ENCODE assay signal across 7 cellular contexts in the genomic region with DNA sequence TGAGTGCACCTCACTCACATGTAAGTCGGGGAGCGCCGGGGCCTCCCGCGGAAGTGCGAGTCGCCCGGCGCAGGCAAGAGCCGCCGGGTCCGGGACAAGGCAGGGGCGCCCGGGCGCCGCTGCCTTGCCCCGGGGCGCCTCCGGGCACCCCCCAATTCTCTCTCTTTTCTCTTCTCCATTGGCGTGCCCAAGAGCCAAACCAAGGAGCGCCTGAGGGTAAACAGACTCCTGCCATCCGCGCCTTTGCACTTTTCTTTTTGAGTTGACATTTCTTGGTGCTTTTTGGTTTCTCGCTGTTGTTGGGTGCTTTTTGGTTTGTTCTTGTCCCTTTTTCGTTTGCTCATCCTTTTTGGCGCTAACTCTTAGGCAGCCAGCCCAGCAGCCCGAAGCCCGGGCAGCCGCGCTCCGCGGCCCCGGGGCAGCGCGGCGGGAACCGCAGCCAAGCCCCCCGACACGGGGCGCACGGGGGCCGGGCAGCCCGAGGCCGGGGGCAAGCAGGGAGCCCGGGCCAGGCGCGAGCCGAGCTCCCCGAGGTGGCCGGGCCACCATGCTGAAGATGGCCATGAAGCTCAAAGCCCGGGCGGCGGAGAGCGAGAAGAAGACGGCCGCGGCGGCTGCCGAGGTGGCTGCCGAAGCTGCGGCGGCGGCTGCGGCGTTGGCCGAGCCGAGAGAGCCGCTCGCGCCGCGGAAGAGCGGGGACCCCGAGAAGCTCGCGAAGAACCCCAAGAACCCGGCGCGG.
DNase-seq lines count a peak whose midpoint lies in the region; ATAC-seq and TF ChIP-seq lines count a peak whose summit lies in the region.

No MANE protein-coding gene starts in this region.

- peaks cover 12% of the 10 kb centered on the region for H3K36me3 Mint-ChIP-seq in T-helper 2 cell treated with Interferon-gamma antibody and Interleukin-4, amounts not matched to agents 5 μg/mL and 100 μg/mL, for 36 hours (ENCODE audit: low read depth)

- peaks cover 14% of the 10 kb centered on the region for H3K4me1 ChIP-seq in rectal smooth muscle tissue (ENCODE audit: control insufficient read depth, insufficient read depth, low read length)

- DNase-seq in HCEC 1CT (peak; percentile 13), fibroblast of mammary gland (ENCODE audit: low read depth) (no peak), NCI-H1105 (lab: John Stamatoyannopoulos, UW) (no peak)
- peak; percentile 13 for DNase-seq in T-helper 2 cell treated with Interferon-gamma antibody and Interleukin-4, amounts not matched to agents 5 μg/mL and 100 μg/mL, for 36 hours (ENCODE audit: low spot score)

- H3K27me3 Mint-ChIP-seq in T-helper 2 cell treated with Interferon-gamma antibody and Interleukin-4, amounts not matched to agents 5 μg/mL and 100 μg/mL, for 36 hours (ENCODE audit: low read depth) = peaks cover 3% of the 10 kb centered on the region

- no peaks in the 10 kb centered on the region for H3K36me3 ChIP-seq in rectal smooth muscle tissue (ENCODE audit: control insufficient read depth, insufficient read depth, low read length)

- peak overlapping the region; percentile 94 for H3K4me3 Mint-ChIP-seq in T-helper 2 cell treated with Interferon-gamma antibody and Interleukin-4, amounts not matched to agents 5 μg/mL and 100 μg/mL, for 36 hours

- ATAC-seq in GM18907 (IDR thresholded peaks at IDR 0.05; ENCODE audit: unreplicated experiment) (no peak), GM19395 (IDR thresholded peaks at IDR 0.05; ENCODE audit: unreplicated experiment) (no peak)

- H3K4me3 ChIP-seq in fibroblast of mammary gland (ENCODE audit: control insufficient read depth, low read depth, low read length) (peak overlapping the region; percentile 48), rectal smooth muscle tissue (ENCODE audit: low read length) (peak overlapping the region; percentile 58)

- no peak overlapping the region for H3K9ac ChIP-seq in rectal smooth muscle tissue (ENCODE audit: low read length)

- H3K27ac ChIP-seq in rectal smooth muscle tissue (ENCODE audit: low read depth, low read length) = peak overlapping the region; percentile 43

- H3K27me3 ChIP-seq in rectal smooth muscle tissue (ENCODE audit: control insufficient read depth, insufficient read depth, low read length) = no peaks in the 10 kb centered on the region

- TF ChIP-seq CTCF in fibroblast of mammary gland (conservative IDR thresholded peaks at IDR 0.05; ENCODE audit: control insufficient read depth, insufficient read depth, low read depth, low read length) = no peak

- H3K27ac Mint-ChIP-seq in T-helper 2 cell treated with Interferon-gamma antibody and Interleukin-4, amounts not matched to agents 5 μg/mL and 100 μg/mL, for 36 hours = peak overlapping the region; percentile 98

- peaks cover 31% of the 10 kb centered on the region for H3K4me1 Mint-ChIP-seq in T-helper 2 cell treated with Interferon-gamma antibody and Interleukin-4, amounts not matched to agents 5 μg/mL and 100 μg/mL, for 36 hours (ENCODE audit: low read depth)

- H3K9me3 Mint-ChIP-seq in T-helper 2 cell treated with Interferon-gamma antibody and Interleukin-4, amounts not matched to agents 5 μg/mL and 100 μg/mL, for 36 hours = no peaks in the 10 kb centered on the region

Comparison
In these comparisons a context has a peak if more than half of its experiments do, and no peak if none do; other contexts are left out.
1. DNase-seq: peak in HCEC 1CT (single experiment) and T-helper 2 cell treated with Interferon-gamma antibody and Interleukin-4, amounts not matched to agents 5 μg/mL and 100 μg/mL, for 36 hours (single experiment); none in fibroblast of mammary gland (single experiment) and NCI-H1105 (single experiment).